ENCODE assay signal across 11 cellular contexts in genomic region chr7:43130347-43130746, GRCh38.
"Had no signal": no experiment of that assay in that cellular context is flagged by ENCODE, and none has a peak within 500 bp of the region (broad histone marks: within the 10 kb centered on the region; RNA-seq: fewer than 3 reads in every experiment).

No MANE protein-coding gene starts in this region.

- H3K9me3 ChIP-seq: HAP-1 had no signal

- FAIRE-seq: H1, H54 had no signal

- DNase-seq: GM23248, GOT3, H7, H9, HCEC 1CT, HFFc6 had no signal

- H3K4me3 ChIP-seq: GM23248, GM23338, HAP-1 had no signal

- H3K36me3 ChIP-seq: HAP-1 had no signal

- ATAC-seq: GM23338, HCT116 had no signal

- H3K4me1 ChIP-seq: HAP-1 had no signal

- H3K27ac ChIP-seq: GM23248 had no signal

- H2AFZ ChIP-seq: GM23248, GM23338 had no signal

- H3K9ac ChIP-seq: GM23248 had no signal

- H3K4me2 ChIP-seq: GM23338 had no signal
